Comparison of ENCODE assay signal across 8 cellular contexts in genomic region chr17:35243459-35244204, GRCh38. TPM values are rescaled to one million over a fixed set of nuclear protein-coding genes. Genes with fewer than 3 reads are reported as not detected.
DNase-seq lines count a peak whose midpoint lies in the region; ATAC-seq, FAIRE-seq and TF ChIP-seq lines count a peak whose summit lies in the region.

No MANE protein-coding gene starts in this region.

- peak; percentile 87 for FAIRE-seq in GM12891 (lab: Jason Lieb, UNC)
- peak; percentile 79 for FAIRE-seq in endometrium (lab: Jason Lieb, UNC)

- H3K27ac ChIP-seq in MM.1S (ENCODE audit: low read length): peak overlapping the region; percentile 36; the same call in 1 of the 2 replicates

- H2AFZ ChIP-seq in MM.1S (ENCODE audit: low read length): peak overlapping the region; percentile 69

- H3K9me3 Mint-ChIP-seq in mesothelial cell of epicardium: no peaks in the 10 kb centered on the region
- H3K9me3 Mint-ChIP-seq in stimulated activated effector memory CD8-positive, alpha-beta T cell treated with anti-CD3 and anti-CD28 coated beads, Interleukin-12 subunit alpha, Interleukin-12 subunit beta, amount 100 ng/mL, for 72 hours: no peaks in the 10 kb centered on the region

- peak overlapping the region; percentile 94 for H3K4me3 Mint-ChIP-seq in mesothelial cell of epicardium
- peak overlapping the region; percentile 98 for H3K4me3 Mint-ChIP-seq in stimulated activated effector memory CD8-positive, alpha-beta T cell treated with anti-CD3 and anti-CD28 coated beads, Interleukin-12 subunit alpha, Interleukin-12 subunit beta, amount 100 ng/mL, for 72 hours

- peak; percentile 61 for ATAC-seq in stimulated activated effector memory CD8-positive, alpha-beta T cell treated with anti-CD3 and anti-CD28 coated beads, Interleukin-12 subunit alpha, Interleukin-12 subunit beta, amount 100 ng/mL, for 72 hours
- no peak for ATAC-seq in HG03460 (IDR thresholded peaks at IDR 0.05; ENCODE audit: unreplicated experiment)

- H3K36me3 ChIP-seq in MM.1S (replicated peaks; ENCODE audit: insufficient read depth, low read length): no peaks in the 10 kb centered on the region

- H3K4me1 ChIP-seq in MM.1S (ENCODE audit: low read length): peaks cover 12% of the 10 kb centered on the region

- DNase-seq in GM12891 (ENCODE audit: insufficient read length, low spot score) (no peak), MM.1S (peak; percentile 15), mesothelial cell of epicardium (ENCODE audit: low spot score in 2 of 2, unreplicated experiment in 2 of 2) (no peak), NCI-H2227 (lab: John Stamatoyannopoulos, UW; ENCODE audit: unreplicated experiment) (no peak)
- DNase-seq in activated CD8-positive, alpha-beta memory T cell treated with anti-CD3 and anti-CD28 coated beads for 4 hours (ENCODE audit: low read depth in 2 of 2): peak; percentile 23 to 27
- DNase-seq in stimulated activated effector memory CD8-positive, alpha-beta T cell treated with anti-CD3 and anti-CD28 coated beads, Interleukin-12 subunit alpha, Interleukin-12 subunit beta, amount 100 ng/mL, for 72 hours (ENCODE audit: low spot score in 2 of 2): peak; percentile 34 to 83

- peak overlapping the region; percentile 76 for H3K4me3 ChIP-seq in MM.1S (ENCODE audit: low read length)

- no peaks in the 10 kb centered on the region for H4K20me1 ChIP-seq in MM.1S (ENCODE audit: insufficient read depth, low read length)

- H3K9ac ChIP-seq in MM.1S (ENCODE audit: low read length): peak overlapping the region; percentile 66; the same call in 1 of the 2 replicates

- H3K27me3 Mint-ChIP-seq in mesothelial cell of epicardium (ENCODE audit: low read depth): no peaks in the 10 kb centered on the region

- H3K79me2 ChIP-seq in MM.1S (ENCODE audit: low read length): no peaks in the 10 kb centered on the region

- no peaks in the 10 kb centered on the region for H3K9me2 ChIP-seq in MM.1S (replicated peaks; ENCODE audit: insufficient read depth, low read length)

- TF ChIP-seq POLR2A in GM12891 (IDR thresholded peaks at IDR 0.05; ENCODE audit: low read depth, low read length): peak; percentile 10; the same call in 1 of the 2 replicates

- peaks cover 7% of the 10 kb centered on the region for H3K36me3 Mint-ChIP-seq in mesothelial cell of epicardium
- H3K36me3 Mint-ChIP-seq in stimulated activated effector memory CD8-positive, alpha-beta T cell treated with anti-CD3 and anti-CD28 coated beads, Interleukin-12 subunit alpha, Interleukin-12 subunit beta, amount 100 ng/mL, for 72 hours: peaks cover 44% of the 10 kb centered on the region

- H3K4me2 ChIP-seq in MM.1S (ENCODE audit: low read depth, low read length): peak overlapping the region; percentile 94

- no peaks in the 10 kb centered on the region for H3K27me3 ChIP-seq in MM.1S (replicated peaks; ENCODE audit: insufficient read depth, low read length)

- H3K4me1 Mint-ChIP-seq in mesothelial cell of epicardium: peaks cover 43% of the 10 kb centered on the region
- peaks cover 71% of the 10 kb centered on the region for H3K4me1 Mint-ChIP-seq in stimulated activated effector memory CD8-positive, alpha-beta T cell treated with anti-CD3 and anti-CD28 coated beads, Interleukin-12 subunit alpha, Interleukin-12 subunit beta, amount 100 ng/mL, for 72 hours

- H3K9me3 ChIP-seq in MM.1S (replicated peaks; ENCODE audit: insufficient read depth, low read length): no peaks in the 10 kb centered on the region

- peak overlapping the region; percentile 98 for H3K27ac Mint-ChIP-seq in mesothelial cell of epicardium
- H3K27ac Mint-ChIP-seq in stimulated activated effector memory CD8-positive, alpha-beta T cell treated with anti-CD3 and anti-CD28 coated beads, Interleukin-12 subunit alpha, Interleukin-12 subunit beta, amount 100 ng/mL, for 72 hours: peak overlapping the region; percentile 99

- TF ChIP-seq CTCF in MM.1S (IDR thresholded peaks at IDR 0.05; ENCODE audit: low read length) (no peak), mesothelial cell of epicardium (IDR thresholded peaks at IDR 0.05; ENCODE audit: unreplicated experiment) (no peak)

- H3F3A ChIP-seq in MM.1S (ENCODE audit: insufficient read depth, low read length): peaks cover 37% of the 10 kb centered on the region

TF ChIP-seq in GM12891, 5 proteins besides CTCF, POLR2A, EP300 and RAD21:
- no peak for TF ChIP-seq PAX5 (IDR thresholded peaks at IDR 0.05; ENCODE audit: insufficient read depth, low read length, severe bottlenecking)
- no peak for TF ChIP-seq TAF1 (IDR thresholded peaks at IDR 0.05; ENCODE audit: low read depth, low read length)
- no peak for TF ChIP-seq SPI1 (IDR thresholded peaks at IDR 0.05; ENCODE audit: low read depth, low read length)
- no peak for TF ChIP-seq POLR2AphosphoS5 (IDR thresholded peaks at IDR 0.05; ENCODE audit: low read depth, low read length)
- TF ChIP-seq POU2F2 (IDR thresholded peaks at IDR 0.05; ENCODE audit: low read depth, low read length): no peak
TF ChIP-seq in GM12891: peak in this region for 0.

RNA-seq across cellular contexts. Expression of gene SLFN5, which starts 0.8 kb away (rescaled TPM):
- 8.3 TPM for polyA plus RNA-seq in GM12891 (2012; ENCODE audit: low read depth, missing spikeins)
- 46.2 to 50.0 TPM (median 46.9 TPM) in 3 replicates for total RNA-seq in mesothelial cell of epicardium

RNA-seq across cellular contexts. Expression of gene SLC35G3, which starts 49.4 kb away (rescaled TPM):
- polyA plus RNA-seq in GM12891 (2012; ENCODE audit: low read depth, missing spikeins): not detected
- not detected in 3 replicates for total RNA-seq in mesothelial cell of epicardium

Comparison
In these comparisons a context has a peak if more than half of its experiments do, and no peak if none do; other contexts are left out.
1. DNase-seq: peak in MM.1S (single experiment), activated CD8-positive, alpha-beta memory T cell treated with anti-CD3 and anti-CD28 coated beads for 4 hours (2 of 2) and stimulated activated effector memory CD8-positive, alpha-beta T cell treated with anti-CD3 and anti-CD28 coated beads, Interleukin-12 subunit alpha, Interleukin-12 subunit beta, amount 100 ng/mL, for 72 hours (2 of 2); none in GM12891 (single experiment), mesothelial cell of epicardium (0 of 2) and NCI-H2227 (single experiment).